ENCODE assay signal across 8 cellular contexts in the genomic region with DNA sequence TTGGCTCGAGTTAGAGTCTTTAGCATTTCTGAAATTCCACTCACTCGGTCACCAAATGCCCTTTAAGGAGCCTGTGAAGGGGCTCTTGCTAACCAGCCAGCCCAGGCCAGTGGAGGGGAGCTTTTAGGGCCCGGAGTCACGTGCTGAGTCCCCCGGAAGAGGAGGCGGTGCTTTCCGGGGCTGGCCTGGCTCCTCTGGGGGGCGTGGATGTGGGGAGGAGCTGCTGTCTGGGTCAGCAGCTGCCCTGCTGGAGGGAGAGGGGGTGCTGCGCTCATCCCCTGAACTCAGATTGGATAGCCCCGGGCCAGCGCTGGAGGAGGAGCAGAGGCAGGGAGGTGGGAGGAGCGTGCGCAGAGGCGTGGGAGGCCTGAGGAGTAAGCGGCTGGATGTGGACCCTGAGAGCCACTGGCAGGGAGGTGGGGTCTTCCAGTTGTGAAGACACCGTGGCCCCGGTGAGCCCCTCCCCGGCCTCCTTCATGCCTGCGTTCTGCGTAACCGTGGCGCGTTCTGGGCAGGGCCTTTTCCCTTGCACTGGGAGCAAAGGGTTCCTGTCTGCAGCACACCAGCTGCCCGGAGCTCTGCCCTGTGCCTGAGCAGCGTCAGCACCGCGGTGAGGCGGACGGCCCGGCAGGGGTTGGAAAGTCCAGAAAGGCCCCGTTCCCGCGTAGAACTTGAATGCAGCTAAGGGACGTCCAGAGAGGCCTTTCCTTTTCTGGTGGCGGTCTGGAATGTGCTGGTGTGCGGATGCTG. TPM values are rescaled to one million over a fixed set of nuclear protein-coding genes. Genes with fewer than 3 reads are reported as not detected.
A peak's percentile ranks its signal among the peaks of the same experiment; 100 is the strongest.
DNase-seq lines count a peak whose midpoint lies in the region; ATAC-seq and TF ChIP-seq lines count a peak whose summit lies in the region.

No MANE protein-coding gene starts in this region.

- H3K27ac ChIP-seq in smooth muscle cell (ENCODE audit: low read depth), result peak overlapping the region; percentile 86

- DNase-seq in G401 (ENCODE audit: low spot score) (peak; percentile 52), cortex of kidney (lab: John Stamatoyannopoulos, UW) (peak; percentile 80), kidney epithelial cell (ENCODE audit: low read depth) (peak; percentile 84), smooth muscle cell (lab: John Stamatoyannopoulos, UW; ENCODE audit: unreplicated experiment) (peak; percentile 82), NCI-H526 treated with DMSO at 0.1 percent for 48 hours (lab: John Stamatoyannopoulos, UW) (no peak)
- DNase-seq in activated CD4-positive, alpha-beta T cell treated with anti-CD3 and anti-CD28 coated beads for 48 hours, result peak; percentile 63

- peaks cover 90% of the 10 kb centered on the region for H3K79me2 ChIP-seq in smooth muscle cell (ENCODE audit: low read depth)

- TF ChIP-seq CTCF in kidney epithelial cell (IDR thresholded peaks at IDR 0.05; ENCODE audit: insufficient read depth, low read length, poor library complexity, severe bottlenecking), result no peak
- no peak for TF ChIP-seq CTCF in smooth muscle cell (IDR thresholded peaks at IDR 0.05; ENCODE audit: borderline replicate concordance, insufficient read depth, poor library complexity, severe bottlenecking)

- 17% methylated on average over 31 of the region's 36 CpGs for WGBS in smooth muscle cell (ENCODE audit: low lambda C conversion rate)

- H3K4me2 ChIP-seq in smooth muscle cell, result peak overlapping the region; percentile 86

- peaks cover 5% of the 10 kb centered on the region for H3K36me3 ChIP-seq in kidney epithelial cell (ENCODE audit: control insufficient read depth, insufficient read depth, low read length)
- no peaks in the 10 kb centered on the region for H3K36me3 ChIP-seq in smooth muscle cell (ENCODE audit: low read depth)

- peaks cover 17% of the 10 kb centered on the region for H3F3A ChIP-seq in smooth muscle cell (ENCODE audit: low read depth)

- peaks cover 13% of the 10 kb centered on the region for H3K4me1 ChIP-seq in smooth muscle cell (ENCODE audit: low read depth)

- in situ Hi-C loops in G401 (cut with HindIII; ENCODE audit: low sequenced_read_pairs), result no loop called here

- H2AFZ ChIP-seq in smooth muscle cell (ENCODE audit: low read depth), result no peak overlapping the region

- H4K20me1 ChIP-seq in smooth muscle cell (ENCODE audit: low read depth), result peaks cover 94% of the 10 kb centered on the region

- H3K4me3 ChIP-seq in kidney epithelial cell (ENCODE audit: low read depth, low read length) (peak overlapping the region; percentile 38), smooth muscle cell (peak overlapping the region; percentile 48)

- H3K9me3 ChIP-seq in smooth muscle cell (replicated peaks; ENCODE audit: low read depth), result no peaks in the 10 kb centered on the region

- peak; percentile 95 for ATAC-seq in HG03108 (IDR thresholded peaks at IDR 0.05; ENCODE audit: unreplicated experiment)
- no peak for ATAC-seq in GM18867 (IDR thresholded peaks at IDR 0.05; ENCODE audit: unreplicated experiment)

- H3K27me3 ChIP-seq in kidney epithelial cell (ENCODE audit: control insufficient read depth, insufficient read depth, low read length), result no peaks in the 10 kb centered on the region
- no peaks in the 10 kb centered on the region for H3K27me3 ChIP-seq in smooth muscle cell (ENCODE audit: low read depth)

- H3K9ac ChIP-seq in smooth muscle cell (ENCODE audit: low read depth), result peak overlapping the region; percentile 65

RNA-seq across cellular contexts. Expression of gene MAEA, which starts 19.7 kb away (rescaled TPM):
- total RNA-seq in G401 (2014; rRNA removed; shearing (Covaris generic)), result 52.5 and 54.6 TPM in 2 replicates
- total RNA-seq in kidney epithelial cell (79.1 and 88.7 TPM in 2 replicates), smooth muscle cell (40.8 and 48.2 TPM in 2 replicates)
- 48.0 and 60.9 TPM in 2 replicates for polyA plus RNA-seq in smooth muscle cell

RNA-seq across cellular contexts. Expression of gene UVSSA, which starts 37.6 kb away (rescaled TPM):
- 3.6 and 8.8 TPM in 2 replicates for total RNA-seq in G401 (2014; rRNA removed; shearing (Covaris generic))
- 13.0 and 13.5 TPM in 2 replicates for total RNA-seq in kidney epithelial cell
- total RNA-seq in smooth muscle cell, result 6.6 and 9.0 TPM in 2 replicates
- polyA plus RNA-seq in smooth muscle cell, result 13.0 and 14.9 TPM in 2 replicates
